8 cellular contexts compared by ENCODE assay signal in genomic region chr12:112126916-112127315, GRCh38. TPM values are rescaled to one million over a fixed set of nuclear protein-coding genes. Genes with fewer than 3 reads are reported as not detected.
DNase-seq lines count a peak whose midpoint lies in the region; ATAC-seq and TF ChIP-seq lines count a peak whose summit lies in the region.

No MANE protein-coding gene starts in this region.

- no peaks in the 10 kb centered on the region for H4K20me1 ChIP-seq in PC-3 (ENCODE audit: low read length)

- H3K27ac ChIP-seq in PC-3 (ENCODE audit: low read length) (no peak overlapping the region), endodermal cell (ENCODE audit: low read depth, low read length) (no peak overlapping the region)

- H3K27ac Mint-ChIP-seq in endodermal cell, result no peak overlapping the region
- H3K27ac Mint-ChIP-seq in progenitor cell of endocrine pancreas, result peak overlapping the region; percentile 23

- no peaks in the 10 kb centered on the region for H3F3A ChIP-seq in PC-3 (ENCODE audit: low read length, unreplicated experiment)

- 84 to 92% methylated on average over 6 to 7 of the region's 7 CpGs for WGBS in endodermal cell (ENCODE audit: insufficient coverage in 1 of 2, insufficient read length in 1 of 2), 2 experiments

- H3K4me1 Mint-ChIP-seq in endodermal cell, result peaks cover 9% of the 10 kb centered on the region
- peaks cover 18% of the 10 kb centered on the region for H3K4me1 Mint-ChIP-seq in progenitor cell of endocrine pancreas (ENCODE audit: low read depth)

- H3K27me3 ChIP-seq in PC-3 (ENCODE audit: low read length) (no peaks in the 10 kb centered on the region), endodermal cell (ENCODE audit: control insufficient read depth, insufficient read depth, low read length, poor library complexity, severe bottlenecking) (no peaks in the 10 kb centered on the region)

- H3K27me3 Mint-ChIP-seq in endodermal cell (ENCODE audit: insufficient read depth) (peaks cover 3% of the 10 kb centered on the region), progenitor cell of endocrine pancreas (no peaks in the 10 kb centered on the region)

- ATAC-seq in PC-3 (no peak), HG02759 (IDR thresholded peaks at IDR 0.05; ENCODE audit: unreplicated experiment) (no peak)

- H3K36me3 ChIP-seq in PC-3 (ENCODE audit: low read depth, low read length) (no peaks in the 10 kb centered on the region), endodermal cell (ENCODE audit: control insufficient read depth, insufficient read depth, low read length) (peaks cover 7% of the 10 kb centered on the region)

- POLR2A ChIA-PET in PC-3 (lab: Charles Lee; ENCODE audit: unreplicated experiment), result no interaction called here
- POLR2A ChIA-PET in HEK293T (lab: Yijun Ruan, JAX), result interaction anchor here (0.7 to 2.8 kb wide), 6 partner anchors 10 to 285 kb away, joined by 3 to 36 read pairs (median 4); partner anchors contain the start of genes MAPKAPK5 and NAA25

- peaks cover 51% of the 10 kb centered on the region for H3K79me2 ChIP-seq in PC-3 (ENCODE audit: low read length)

- TF ChIP-seq CTCF in PC-3 (conservative IDR thresholded peaks at IDR 0.05; ENCODE audit: low read depth, low read length), result no peak
- no peak for TF ChIP-seq CTCF in endodermal cell (conservative IDR thresholded peaks at IDR 0.05)
- no peak for TF ChIP-seq CTCF in progenitor cell of endocrine pancreas (IDR thresholded peaks at IDR 0.05; ENCODE audit: unreplicated experiment)

- peak overlapping the region; percentile 89 for H3K4me2 ChIP-seq in PC-3 (ENCODE audit: low read length)

- H3K4me3 Mint-ChIP-seq in endodermal cell (peak overlapping the region; percentile 76), progenitor cell of endocrine pancreas (ENCODE audit: low read depth) (peak overlapping the region; percentile 86)

- H3K4me1 ChIP-seq in PC-3 (ENCODE audit: insufficient read depth, low read length), result peaks cover 29% of the 10 kb centered on the region
- peaks cover 3% of the 10 kb centered on the region for H3K4me1 ChIP-seq in endodermal cell (ENCODE audit: control insufficient read depth, insufficient read depth, low read length)

- peak overlapping the region; percentile 78; the same call in 1 of the 2 replicates for H3K4me3 ChIP-seq in PC-3 (ENCODE audit: low read length)
- no peak overlapping the region for H3K4me3 ChIP-seq in endodermal cell (ENCODE audit: low read length)

- no peaks in the 10 kb centered on the region for H3K9me3 ChIP-seq in PC-3 (ENCODE audit: low read length)
- H3K9me3 ChIP-seq in endodermal cell (ENCODE audit: control insufficient read depth, low read length), result no peaks in the 10 kb centered on the region

- no peaks in the 10 kb centered on the region for H3K36me3 Mint-ChIP-seq in endodermal cell (ENCODE audit: low read depth)
- H3K36me3 Mint-ChIP-seq in progenitor cell of endocrine pancreas (ENCODE audit: insufficient read depth), result no peaks in the 10 kb centered on the region

- intact Hi-C loops in PC-3 (cut with micrococcal nuclease), result no loop called here

- DNase-seq in EH (ENCODE audit: low read depth) (peak; percentile 39), PC-3 (no peak), endodermal cell (peak; percentile 16), progenitor cell of endocrine pancreas (ENCODE audit: low spot score, unreplicated experiment) (no peak), Ammon's horn (ENCODE audit: low spot score) (no peak), HEK293T (ENCODE audit: extremely low spot score) (no peak), SIG-M5 treated with dmso at 0.1 percent for 504 hours (lab: John Stamatoyannopoulos, UW; ENCODE audit: unreplicated experiment) (no peak)

- H3K9ac ChIP-seq in PC-3 (ENCODE audit: low read length), result no peak overlapping the region
- no peak overlapping the region for H3K9ac ChIP-seq in endodermal cell (ENCODE audit: extremely low read depth, low read length, poor library complexity, severe bottlenecking)

- no peaks in the 10 kb centered on the region for H3K9me2 ChIP-seq in PC-3 (replicated peaks; ENCODE audit: low read length)

- no peak overlapping the region for H2AFZ ChIP-seq in PC-3 (ENCODE audit: low read length)

- H3K9me3 Mint-ChIP-seq in endodermal cell (no peaks in the 10 kb centered on the region), progenitor cell of endocrine pancreas (ENCODE audit: low read depth) (no peaks in the 10 kb centered on the region)

- CTCF ChIA-PET in PC-3 (lab: Charles Lee), result no interaction called here
- CTCF ChIA-PET in HEK293T (lab: Yijun Ruan, JAX), result no interaction called here

- BruUV-seq in PC-3 (replicated peaks; lab: Mats Ljungman, UMichigan), result no TSS peak

TF ChIP-seq in HEK293T, 16 proteins besides CTCF, POLR2A, EP300 and RAD21:
- TF ChIP-seq HDGF (IDR thresholded peaks at IDR 0.05; ENCODE audit: borderline replicate concordance) (no peak), L3MBTL2 (conservative IDR thresholded peaks at IDR 0.05) (no peak), ELF4 (IDR thresholded peaks at IDR 0.05) (no peak), SUZ12 (IDR thresholded peaks at IDR 0.05) (no peak), ARNT (IDR thresholded peaks at IDR 0.05) (no peak), FOXA1 (IDR thresholded peaks at IDR 0.05) (no peak), FOXK2 (IDR thresholded peaks at IDR 0.05) (no peak), FOXM1 (IDR thresholded peaks at IDR 0.05; ENCODE audit: borderline replicate concordance) (no peak), CTBP1 (IDR thresholded peaks at IDR 0.05; ENCODE audit: borderline replicate concordance) (no peak), LEF1 (IDR thresholded peaks at IDR 0.05; ENCODE audit: borderline replicate concordance) (no peak), BHLHE40 (IDR thresholded peaks at IDR 0.05; ENCODE audit: borderline replicate concordance) (no peak)

RNA-seq across cellular contexts. Expression of gene TRAFD1, which starts 1.6 kb away (rescaled TPM):
- 33.9 and 34.1 TPM in 2 replicates for total RNA-seq in PC-3 (2014; rRNA removed)
- total RNA-seq in endodermal cell, result 10 to 100 TPM; 25.2 to 28.9 TPM
- polyA plus RNA-seq in endodermal cell (2013, experiment 1 of 2), result 37.6 TPM
- 32.3 TPM for polyA plus RNA-seq in endodermal cell (2013, experiment 2 of 2)
- 34.7 and 35.4 TPM in 2 replicates for total RNA-seq in progenitor cell of endocrine pancreas

RNA-seq across cellular contexts. Expression of gene NAA25, which starts 18.3 kb away (rescaled TPM):
- 33.3 and 36.6 TPM in 2 replicates for total RNA-seq in PC-3 (2014; rRNA removed)
- total RNA-seq in endodermal cell, result 10 to 100 TPM; 34.2 to 36.3 TPM
- polyA plus RNA-seq in endodermal cell (2013, experiment 1 of 2), result 23.2 TPM
- polyA plus RNA-seq in endodermal cell (2013, experiment 2 of 2), result 20.1 TPM
- total RNA-seq in progenitor cell of endocrine pancreas, result 34.0 and 34.5 TPM in 2 replicates

Comparison
In these comparisons a context has a peak if more than half of its experiments do, and no peak if none do; other contexts are left out.
1. DNase-seq: peak in EH (single experiment) and endodermal cell (single experiment); none in PC-3 (single experiment), progenitor cell of endocrine pancreas (single experiment), Ammon's horn (single experiment), HEK293T (single experiment) and SIG-M5 treated with dmso at 0.1 percent for 504 hours (single experiment).